ENCODE assay signal across 10 cellular contexts in genomic region chr9:124871156-124871561, GRCh38. TPM values are rescaled to one million over a fixed set of nuclear protein-coding genes. Genes with fewer than 3 reads are reported as not detected.
DNase-seq lines count a peak whose midpoint lies in the region; ATAC-seq and TF ChIP-seq lines count a peak whose summit lies in the region.
"Had no signal": no experiment of that assay in that cellular context is flagged by ENCODE, and none has a peak within 500 bp of the region (broad histone marks: within the 10 kb centered on the region; RNA-seq: fewer than 3 reads in every experiment).

No MANE protein-coding gene starts in this region.

- TF ChIP-seq CTCF in AG04450 (IDR thresholded peaks at IDR 0.05; ENCODE audit: low read depth, low read length) (no peak), prostate gland (IDR thresholded peaks at IDR 0.05) (no peak)
- TF ChIP-seq CTCF in activated CD8-positive, alpha-beta T cell treated with anti-CD3 and anti-CD28 coated beads for 36 hours (IDR thresholded peaks at IDR 0.05) = no peak

- in situ Hi-C loops in KBM-7 (cut with MboI; ENCODE audit: low pct_unique_long_range_greater_than_20kb, low sequenced_read_pairs) = loop anchor here (25.0 kb wide), 1 partner anchor 516 kb away; no protein-coding TSS in a partner anchor

- H3K36me3 Mint-ChIP-seq in activated CD8-positive, alpha-beta T cell treated with anti-CD3 and anti-CD28 coated beads for 36 hours (ENCODE audit: low read depth) = peaks cover 67% of the 10 kb centered on the region
- peaks cover 13% of the 10 kb centered on the region for H3K36me3 Mint-ChIP-seq in memory B cell

- WGBS in prostate gland = 77% methylated on average over 11 of the region's 11 CpGs

- no peaks in the 10 kb centered on the region for H3K27me3 Mint-ChIP-seq in activated CD8-positive, alpha-beta T cell treated with anti-CD3 and anti-CD28 coated beads for 36 hours
- no peaks in the 10 kb centered on the region for H3K27me3 Mint-ChIP-seq in memory B cell

- H3K9me3 Mint-ChIP-seq in activated CD8-positive, alpha-beta T cell treated with anti-CD3 and anti-CD28 coated beads for 36 hours = no peaks in the 10 kb centered on the region
- no peaks in the 10 kb centered on the region for H3K9me3 Mint-ChIP-seq in memory B cell

- intact Hi-C loops in activated CD8-positive, alpha-beta T cell treated with anti-CD3 and anti-CD28 coated beads for 36 hours (cut with micrococcal nuclease) = loop anchor here (10.0 kb wide), 1 partner anchor 274 kb away; the partner anchor contains the start of gene SCAI
- intact Hi-C loops in prostate gland (cut with DNase I) = no loop called here

- TF ChIP-seq POLR2A in GM19193 (IDR thresholded peaks at IDR 0.05; ENCODE audit: extremely low read depth, insufficient read depth, insufficient read length) = peak; percentile 13
- no peak for TF ChIP-seq POLR2A in prostate gland (IDR thresholded peaks at IDR 0.05)

- no peaks in the 10 kb centered on the region for H3K27me3 ChIP-seq in AG04450 (ENCODE audit: control insufficient read depth, insufficient read depth, low read length)
- no peaks in the 10 kb centered on the region for H3K27me3 ChIP-seq in prostate gland (replicated peaks; ENCODE audit: insufficient read depth)

- peaks cover 11% of the 10 kb centered on the region for H3K4me1 ChIP-seq in prostate gland (replicated peaks)

- POLR2A ChIA-PET in AG04450 (lab: Yijun Ruan, JAX) = no interaction called here
- POLR2A ChIA-PET in activated CD8-positive, alpha-beta T cell treated with anti-CD3 and anti-CD28 coated beads for 36 hours (lab: Charles Lee) = interaction anchor here (0.6 to 14.9 kb wide), 11 partner anchors 9 to 370 kb away, joined by 3 to 280 read pairs (median 5); partner anchors contain the start of genes ARPC5L, HSPA5, NR6A1 and RPL35

- H3K36me3 ChIP-seq in prostate gland = no peaks in the 10 kb centered on the region

- no peak for ATAC-seq in activated CD8-positive, alpha-beta T cell treated with anti-CD3 and anti-CD28 coated beads for 36 hours
- no peak for ATAC-seq in memory B cell (ENCODE audit: low read depth)

- peak overlapping the region; percentile 94 for H3K4me3 Mint-ChIP-seq in activated CD8-positive, alpha-beta T cell treated with anti-CD3 and anti-CD28 coated beads for 36 hours
- H3K4me3 Mint-ChIP-seq in memory B cell = peak overlapping the region; percentile 97

- no peak for DNase-seq in AG04450 (ENCODE audit: low read depth, low spot score)
- DNase-seq in activated CD8-positive, alpha-beta T cell treated with anti-CD3 and anti-CD28 coated beads for 36 hours = no peak
- DNase-seq in memory B cell (ENCODE audit: low spot score in 2 of 2) = no peak
- DNase-seq in NK-92 treated with Interleukin-12 subunit alpha and Interleukin-12 subunit beta, amount 100 ng/mL, for 24 hours (lab: John Stamatoyannopoulos, UW) = no peak
- no peak for DNase-seq in KBM-7
- no peak for DNase-seq in ureter (ENCODE audit: low spot score)
- DNase-seq in prostate gland (ENCODE audit: low spot score) = no peak
- DNase-seq: SW 1271 had no signal

- H3K4me3 ChIP-seq in AG04450 (ENCODE audit: low read depth, low read length) (peak overlapping the region; percentile 90), prostate gland (no peak overlapping the region)

- peak overlapping the region; percentile 99 for H3K27ac Mint-ChIP-seq in activated CD8-positive, alpha-beta T cell treated with anti-CD3 and anti-CD28 coated beads for 36 hours
- H3K27ac Mint-ChIP-seq in memory B cell = peak overlapping the region; percentile 93

- no peaks in the 10 kb centered on the region; the same call in 1 of the 2 replicates for H3K9me3 ChIP-seq in AG04450 (ENCODE audit: control insufficient read depth, insufficient read depth, low read length)
- no peaks in the 10 kb centered on the region for H3K9me3 ChIP-seq in prostate gland

- CTCF ChIA-PET in AG04450 (lab: Charles Lee) = interaction anchor here (1.2 to 1.4 kb wide), 2 partner anchors 18 to 96 kb away, joined by 3 to 7 read pairs; partner anchors contain the start of gene WDR38
- CTCF ChIA-PET in activated CD8-positive, alpha-beta T cell treated with anti-CD3 and anti-CD28 coated beads for 36 hours (lab: Charles Lee) = interaction anchor here (0.9 to 3.7 kb wide), 6 partner anchors 9 to 99 kb away, joined by 3 to 18 read pairs (median 7); partner anchors contain the start of genes ARPC5L, NR6A1, RPL35 and WDR38

- no peak overlapping the region for H3K27ac ChIP-seq in AG04450 (ENCODE audit: low read depth, low read length)
- no peak overlapping the region for H3K27ac ChIP-seq in prostate gland

- H3K4me1 Mint-ChIP-seq in activated CD8-positive, alpha-beta T cell treated with anti-CD3 and anti-CD28 coated beads for 36 hours (ENCODE audit: low read depth) = peaks cover 55% of the 10 kb centered on the region
- H3K4me1 Mint-ChIP-seq in memory B cell = peaks cover 33% of the 10 kb centered on the region

RNA-seq across cellular contexts. Expression of gene ARPC5L, which starts 9.2 kb away (rescaled TPM):
- polyA plus RNA-seq in AG04450 (2011; rRNA removed) = 45.8 and 62.0 TPM in 2 replicates
- 17.5 and 18.3 TPM in 2 replicates for polyA minus RNA-seq in AG04450 (2011; rRNA and poly(A)+ RNA removed)
- 10 to 100 TPM; 72.7 to 73.9 TPM for total RNA-seq in activated CD8-positive, alpha-beta T cell treated with anti-CD3 and anti-CD28 coated beads for 36 hours
- total RNA-seq in ureter (36.5 TPM), prostate gland (10 to 100 TPM; 27.8 to 41.1 TPM)

RNA-seq across cellular contexts. Expression of gene RPL35, which starts 9.4 kb away (rescaled TPM):
- polyA plus RNA-seq in AG04450 (2011; rRNA removed) = 1,392 and 2,283 TPM in 2 replicates
- 210 and 338 TPM in 2 replicates for polyA minus RNA-seq in AG04450 (2011; rRNA and poly(A)+ RNA removed)
- 1,000 to 10,000 TPM; 2,301 to 2,341 TPM for total RNA-seq in activated CD8-positive, alpha-beta T cell treated with anti-CD3 and anti-CD28 coated beads for 36 hours
- total RNA-seq in ureter = 1,601 TPM
- total RNA-seq in prostate gland = 1,000 to 10,000 TPM; 1,539 to 2,854 TPM

RNA-seq across cellular contexts. Expression of gene WDR38, which starts 17.9 kb away (rescaled TPM):
- polyA plus RNA-seq in AG04450 (2011; rRNA removed) = not detected in 2 replicates
- not detected in 2 replicates for polyA minus RNA-seq in AG04450 (2011; rRNA and poly(A)+ RNA removed)
- total RNA-seq in activated CD8-positive, alpha-beta T cell treated with anti-CD3 and anti-CD28 coated beads for 36 hours = not detected
- total RNA-seq in ureter (not detected), prostate gland (not detected)
- total RNA-seq: dermis blood vessel endothelial cell had no signal
